In genomic region chr9:136533775-136534157, GRCh38 we compare ENCODE assay signal across 8 cellular contexts. TPM values are rescaled to one million over a fixed set of nuclear protein-coding genes. Genes with fewer than 3 reads are reported as not detected.
DNase-seq lines count a peak whose midpoint lies in the region; ATAC-seq and TF ChIP-seq lines count a peak whose summit lies in the region.

No MANE protein-coding gene starts in this region.

- H3K27me3 Mint-ChIP-seq in activated T-cell treated with anti-CD3 and anti-CD28 coated beads, Interleukin-2, amount 50 U/mL, for 72 hours (ENCODE audit: low read depth), result no peaks in the 10 kb centered on the region

- ATAC-seq in activated T-cell treated with anti-CD3 and anti-CD28 coated beads, Interleukin-2, amount 50 U/mL, for 72 hours (replicated peaks in 1 of 2), result peak; percentile 72 to 77
- ATAC-seq in left colon (peak; percentile 27), HG03571 (IDR thresholded peaks at IDR 0.05; ENCODE audit: unreplicated experiment) (no peak), GM18520 (IDR thresholded peaks at IDR 0.05; ENCODE audit: unreplicated experiment) (no peak)

- TF ChIP-seq CTCF in NB4 (IDR thresholded peaks at IDR 0.05; ENCODE audit: low read depth, low read length), result no peak
- TF ChIP-seq CTCF in GM13976 (IDR thresholded peaks at IDR 0.05; ENCODE audit: borderline replicate concordance, control extremely low read depth, extremely low read depth, insufficient read depth, missing control alignments), result no peak

- H3K27ac Mint-ChIP-seq in activated T-cell treated with anti-CD3 and anti-CD28 coated beads, Interleukin-2, amount 50 U/mL, for 72 hours, result peak overlapping the region; percentile 88

- peak; percentile 37 for DNase-seq in NB4 (ENCODE audit: low read depth)
- DNase-seq in activated T-cell treated with anti-CD3 and anti-CD28 coated beads, Interleukin-2, amount 50 U/mL, for 72 hours, result peak; percentile 84 to 90
- peak; percentile 65 to 84 for DNase-seq in left colon
- peak; percentile 75 to 76 for DNase-seq in stimulated activated CD8-positive, alpha-beta memory T cell treated with anti-CD3 and anti-CD28 coated beads, Interleukin-7, amount 100 ng/mL, for 4 hours (ENCODE audit: low read depth in 2 of 2)
- no peak for DNase-seq in GM13976 (ENCODE audit: low spot score)
- no peak for DNase-seq in NCI-H146 (lab: John Stamatoyannopoulos, UW)

- in situ Hi-C loops in GM13976 (cut with MboI; ENCODE audit: low sequenced_read_pairs, unreplicated experiment), result no loop called here

- H3K9me3 Mint-ChIP-seq in activated T-cell treated with anti-CD3 and anti-CD28 coated beads, Interleukin-2, amount 50 U/mL, for 72 hours, result no peaks in the 10 kb centered on the region

- peaks cover 63% of the 10 kb centered on the region for H3K4me1 Mint-ChIP-seq in activated T-cell treated with anti-CD3 and anti-CD28 coated beads, Interleukin-2, amount 50 U/mL, for 72 hours (ENCODE audit: low read depth)

- H3K4me3 Mint-ChIP-seq in activated T-cell treated with anti-CD3 and anti-CD28 coated beads, Interleukin-2, amount 50 U/mL, for 72 hours, result peak overlapping the region; percentile 82 to 86

- intact Hi-C loops in left colon (cut with DNase I, micrococcal nuclease), result no loop called here

- no peak overlapping the region for H3K4me3 ChIP-seq in NB4 (ENCODE audit: low read depth, low read length)

- peaks cover 0 to 8% of the 10 kb centered on the region in 2 donors for H3K36me3 Mint-ChIP-seq in activated T-cell treated with anti-CD3 and anti-CD28 coated beads, Interleukin-2, amount 50 U/mL, for 72 hours (ENCODE audit: insufficient read depth in 2 of 2)

- TF ChIP-seq POLR2A in NB4 (IDR thresholded peaks at IDR 0.05; ENCODE audit: extremely low read depth, insufficient read length), result no peak

RNA-seq across cellular contexts. Expression of gene NOTCH1, which starts 12.1 kb away (rescaled TPM):
- total RNA-seq in activated T-cell treated with anti-CD3 and anti-CD28 coated beads, Interleukin-2, amount 50 U/mL, for 72 hours, result 10 to 100 TPM; 71.6 to 84.2 TPM
- 10 to 100 TPM; 49.5 to 72.2 TPM for total RNA-seq in left colon

RNA-seq across cellular contexts. Expression of gene SEC16A, which starts 50.9 kb away (rescaled TPM):
- 10 to 100 TPM; 69.5 to 74.5 TPM for total RNA-seq in activated T-cell treated with anti-CD3 and anti-CD28 coated beads, Interleukin-2, amount 50 U/mL, for 72 hours
- 10 to 100 TPM; 64.2 to 82.4 TPM for total RNA-seq in left colon

Comparison
In these comparisons a context has a peak if more than half of its experiments do, and no peak if none do; other contexts are left out.
1. DNase-seq: peak in NB4 (single experiment), activated T-cell treated with anti-CD3 and anti-CD28 coated beads, Interleukin-2, amount 50 U/mL, for 72 hours (2 of 2), left colon (2 of 2) and stimulated activated CD8-positive, alpha-beta memory T cell treated with anti-CD3 and anti-CD28 coated beads, Interleukin-7, amount 100 ng/mL, for 4 hours (2 of 2); none in GM13976 (single experiment) and NCI-H146 (single experiment).
2. ATAC-seq: peak in activated T-cell treated with anti-CD3 and anti-CD28 coated beads, Interleukin-2, amount 50 U/mL, for 72 hours (2 of 2) and left colon (single experiment); none in HG03571 (single experiment) and GM18520 (single experiment).